ENCODE assay signal across 9 cellular contexts in genomic region chr20:3797226-3797545, GRCh38. TPM values are rescaled to one million over a fixed set of nuclear protein-coding genes. Genes with fewer than 3 reads are reported as not detected.
DNase-seq lines count a peak whose midpoint lies in the region; ATAC-seq and TF ChIP-seq lines count a peak whose summit lies in the region.
"Had no signal": no experiment of that assay in that cellular context is flagged by ENCODE, and none has a peak within 500 bp of the region (broad histone marks: within the 10 kb centered on the region; RNA-seq: fewer than 3 reads in every experiment).

No MANE protein-coding gene starts in this region.

- in situ Hi-C loops in ACHN (cut with HindIII; ENCODE audit: low pct_ligation_motif_present, low pct_unique_long_range_greater_than_20kb, low sequenced_read_pairs) = no loop called here

- peaks cover 41 to 60% (median 52%) of the 10 kb centered on the region in 3 donors for H3K4me1 Mint-ChIP-seq in CD8-positive, alpha-beta memory T cell
- H3K4me1 Mint-ChIP-seq in neural progenitor cell = peaks cover 50% of the 10 kb centered on the region

- no peaks in the 10 kb centered on the region; the same call in 1 of the 2 replicates for H4K20me1 ChIP-seq in OCI-LY7 (ENCODE audit: insufficient read depth, low read length)
- peaks cover 9% of the 10 kb centered on the region for H4K20me1 ChIP-seq in neural progenitor cell (ENCODE audit: low read depth)

- peak overlapping the region; percentile 94 to 100 (median 98) for H3K4me3 Mint-ChIP-seq in CD8-positive, alpha-beta memory T cell
- H3K4me3 Mint-ChIP-seq in neural progenitor cell = peak overlapping the region; percentile 92

- H3K27me3 ChIP-seq in CD8-positive, alpha-beta memory T cell (ENCODE audit: insufficient read depth, low read length, poor library complexity, severe bottlenecking) = no peaks in the 10 kb centered on the region
- no peaks in the 10 kb centered on the region for H3K27me3 ChIP-seq in effector memory CD4-positive, alpha-beta T cell (replicated peaks; ENCODE audit: control insufficient read depth, insufficient read depth, low read length, poor library complexity, severe bottlenecking)
- H3K27me3 ChIP-seq in neural progenitor cell = peaks cover 22% of the 10 kb centered on the region

- H3K9me2 ChIP-seq in OCI-LY7 (ENCODE audit: insufficient read depth, low read length) = no peaks in the 10 kb centered on the region

- POLR2A ChIA-PET in CD8-positive, alpha-beta memory T cell (lab: Charles Lee) = interaction anchor here (1.1 to 2.0 kb wide), 2 partner anchors 22 to 23 kb away, joined by 3 to 10 read pairs; partner anchors contain the start of gene AP5S1
- POLR2A ChIA-PET in OCI-LY7 (lab: Charles Lee) = no interaction called here

- peaks cover 12 to 62% (median 19%) of the 10 kb centered on the region in 3 donors for H3K36me3 Mint-ChIP-seq in CD8-positive, alpha-beta memory T cell
- peaks cover 10% of the 10 kb centered on the region for H3K36me3 Mint-ChIP-seq in neural progenitor cell

- H3K79me2 ChIP-seq in OCI-LY7 (ENCODE audit: insufficient read depth, low read depth, low read length) = peaks cover 31% of the 10 kb centered on the region
- H3K79me2 ChIP-seq in neural progenitor cell (ENCODE audit: low read depth) = no peaks in the 10 kb centered on the region

- H3K27ac ChIP-seq in CD8-positive, alpha-beta memory T cell (ENCODE audit: low read depth, low read length) = peak overlapping the region; percentile 60
- H3K27ac ChIP-seq in OCI-LY7 (ENCODE audit: low read depth, low read length, poor library complexity, severe bottlenecking) (peak overlapping the region; percentile 83), neural progenitor cell (no peak overlapping the region)
- H3K27ac ChIP-seq in effector memory CD4-positive, alpha-beta T cell (ENCODE audit: insufficient read depth, low read length, poor library complexity, severe bottlenecking) = peak overlapping the region; percentile 65

- H3K36me3 ChIP-seq in CD8-positive, alpha-beta memory T cell (ENCODE audit: insufficient read depth, low read length) = peaks cover 32% of the 10 kb centered on the region
- H3K36me3 ChIP-seq in OCI-LY7 (ENCODE audit: insufficient read depth, low read length) (peaks cover 41% of the 10 kb centered on the region), neural progenitor cell (no peaks in the 10 kb centered on the region)
- H3K36me3 ChIP-seq in effector memory CD4-positive, alpha-beta T cell (ENCODE audit: control insufficient read depth, insufficient read depth, low read length) = peaks cover 20% of the 10 kb centered on the region

- H2AFZ ChIP-seq in OCI-LY7 (ENCODE audit: low read length) (no peak overlapping the region; the same call in 1 of the 2 replicates), neural progenitor cell (replicated peaks) (no peak overlapping the region)

- no peaks in the 10 kb centered on the region for H3K9me3 Mint-ChIP-seq in CD8-positive, alpha-beta memory T cell
- no peaks in the 10 kb centered on the region for H3K9me3 Mint-ChIP-seq in neural progenitor cell

- no peak overlapping the region for H3K9ac ChIP-seq in neural progenitor cell

- H3K4me3 ChIP-seq in CD8-positive, alpha-beta memory T cell (ENCODE audit: low read length) = peak overlapping the region; percentile 88
- H3K4me3 ChIP-seq in OCI-LY7 (ENCODE audit: low read depth, low read length, poor library complexity, severe bottlenecking) (peak overlapping the region; percentile 91), neural progenitor cell (peak overlapping the region; percentile 68)
- H3K4me3 ChIP-seq in effector memory CD4-positive, alpha-beta T cell (ENCODE audit: insufficient read depth, low read depth, low read length, poor library complexity, severe bottlenecking) = peak overlapping the region; percentile 83

- TF ChIP-seq CTCF in OCI-LY7 (conservative IDR thresholded peaks at IDR 0.05; ENCODE audit: low read length) (no peak), neural progenitor cell (IDR thresholded peaks at IDR 0.05) (no peak)

- intact Hi-C loops in OCI-LY7 (cut with micrococcal nuclease; ENCODE audit: unreplicated experiment) = loop anchor here (2.0 kb wide), 1 partner anchor 50 kb away; the partner anchor contains the start of gene MAVS

- H3K4me2 ChIP-seq in OCI-LY7 (ENCODE audit: low read length) (peak overlapping the region; percentile 100), neural progenitor cell (peak overlapping the region; percentile 90)

- peaks cover 0 to 3% of the 10 kb centered on the region in 2 donors for H3K27me3 Mint-ChIP-seq in CD8-positive, alpha-beta memory T cell
- peaks cover 17% of the 10 kb centered on the region for H3K27me3 Mint-ChIP-seq in neural progenitor cell (ENCODE audit: insufficient read depth, low read depth)

- H3K4me1 ChIP-seq in CD8-positive, alpha-beta memory T cell (ENCODE audit: insufficient read depth, low read length) = peaks cover 52% of the 10 kb centered on the region
- H3K4me1 ChIP-seq in OCI-LY7 (ENCODE audit: insufficient read depth, low read length, poor library complexity, severe bottlenecking) (peaks cover 47% of the 10 kb centered on the region), neural progenitor cell (peaks cover 28% of the 10 kb centered on the region)
- H3K4me1 ChIP-seq in effector memory CD4-positive, alpha-beta T cell (ENCODE audit: control insufficient read depth, insufficient read depth, low read length, poor library complexity, severe bottlenecking) = peaks cover 54% of the 10 kb centered on the region

- peaks cover 30% of the 10 kb centered on the region for H3F3A ChIP-seq in neural progenitor cell (ENCODE audit: low read depth)

- ATAC-seq in esophagus mucosa = no peak

- BruUV-seq in OCI-LY7 (replicated peaks; lab: Mats Ljungman, UMichigan) = no TSS peak

- CTCF ChIA-PET in CD8-positive, alpha-beta memory T cell (lab: Charles Lee) = interaction anchor here (3.5 kb wide), 1 partner anchor 23 kb away, joined by 44 read pairs; the partner anchor contains the start of gene AP5S1
- CTCF ChIA-PET in OCI-LY7 (lab: Charles Lee; ENCODE audit: unreplicated experiment) = no interaction called here

- no peaks in the 10 kb centered on the region for H3K9me3 ChIP-seq in CD8-positive, alpha-beta memory T cell (ENCODE audit: low read length)
- no peaks in the 10 kb centered on the region for H3K9me3 ChIP-seq in OCI-LY7 (ENCODE audit: low read length)
- H3K9me3 ChIP-seq in effector memory CD4-positive, alpha-beta T cell (ENCODE audit: control insufficient read depth, low read length) = no peaks in the 10 kb centered on the region
- H3K9me3 ChIP-seq in neural progenitor cell (ENCODE audit: low read depth) = no peaks in the 10 kb centered on the region

- peak overlapping the region; percentile 87 to 99 (median 93) for H3K27ac Mint-ChIP-seq in CD8-positive, alpha-beta memory T cell
- peak overlapping the region; percentile 80 for H3K27ac Mint-ChIP-seq in neural progenitor cell

- DNase-seq in CD8-positive, alpha-beta memory T cell = peak in 1 of 5 donors; percentile 26
- DNase-seq in OCI-LY7 (ENCODE audit: low spot score) (no peak), neural progenitor cell (ENCODE audit: low spot score) (no peak), ACHN (no peak), glomerular visceral epithelial cell (ENCODE audit: extremely low spot score) (no peak), kidney tubule cell (ENCODE audit: low spot score) (no peak)
- no peak for DNase-seq in effector memory CD4-positive, alpha-beta T cell
- DNase-seq: NCI-H524 had no signal

RNA-seq across cellular contexts. Expression of gene CDC25B, which starts 1.1 kb away (rescaled TPM):
- total RNA-seq in CD8-positive, alpha-beta memory T cell = 10 to 100 TPM; 78.0 to 81.6 TPM
- polyA plus RNA-seq in CD8-positive, alpha-beta memory T cell = 61.6 TPM
- total RNA-seq in OCI-LY7 (2014; rRNA removed; shearing (Covaris generic)) = 86.1 and 89.2 TPM in 2 replicates
- total RNA-seq in OCI-LY7 (2022) = 119 and 147 TPM in 2 replicates
- total RNA-seq in neural progenitor cell (ENCODE audit: low replicate concordance) = 9.3 and 22.9 TPM in 2 replicates
- 42.5 TPM for total RNA-seq in esophagus mucosa

RNA-seq across cellular contexts. Expression of gene CENPB, which starts 10.6 kb away (rescaled TPM):
- total RNA-seq in CD8-positive, alpha-beta memory T cell = 10 to 100 TPM; 66.4 to 69.9 TPM
- 1.7 TPM for polyA plus RNA-seq in CD8-positive, alpha-beta memory T cell
- total RNA-seq in OCI-LY7 (2014; rRNA removed; shearing (Covaris generic)) = 32.5 and 39.1 TPM in 2 replicates
- total RNA-seq in OCI-LY7 (2022) (31.2 and 34.8 TPM in 2 replicates), neural progenitor cell (ENCODE audit: low replicate concordance) (5.0 and 28.9 TPM in 2 replicates), esophagus mucosa (50.8 TPM)

RNA-seq across cellular contexts. Expression of gene SPEF1, which starts 15.9 kb away (rescaled TPM):
- under 1 TPM; 0.13 to 0.24 TPM for total RNA-seq in CD8-positive, alpha-beta memory T cell
- polyA plus RNA-seq in CD8-positive, alpha-beta memory T cell = not detected
- 0.09 and 0.10 TPM in 2 replicates for total RNA-seq in OCI-LY7 (2014; rRNA removed; shearing (Covaris generic))
- total RNA-seq in OCI-LY7 (2022) = 0.27 TPM in 1 of 2 replicates, not detected in the other
- 0.34 and 1.2 TPM in 2 replicates for total RNA-seq in neural progenitor cell (ENCODE audit: low replicate concordance)
- total RNA-seq in esophagus mucosa = not detected

RNA-seq across cellular contexts. Expression of gene AP5S1, which starts 23.2 kb away (rescaled TPM):
- 10 to 100 TPM; 14.0 to 15.7 TPM for total RNA-seq in CD8-positive, alpha-beta memory T cell
- 18.4 TPM for polyA plus RNA-seq in CD8-positive, alpha-beta memory T cell
- total RNA-seq in OCI-LY7 (2014; rRNA removed; shearing (Covaris generic)) = 6.2 and 9.8 TPM in 2 replicates
- 9.9 and 12.1 TPM in 2 replicates for total RNA-seq in OCI-LY7 (2022)
- 1.2 and 3.4 TPM in 2 replicates for total RNA-seq in neural progenitor cell (ENCODE audit: low replicate concordance)
- total RNA-seq in esophagus mucosa = 10.7 TPM

RNA-seq across cellular contexts. Expression of gene ADISSP, which starts 29.6 kb away (rescaled TPM):
- total RNA-seq in CD8-positive, alpha-beta memory T cell = 10 to 100 TPM; 72.7 to 74.9 TPM
- polyA plus RNA-seq in CD8-positive, alpha-beta memory T cell = 27.0 TPM
- total RNA-seq in OCI-LY7 (2014; rRNA removed; shearing (Covaris generic)) = 62.1 and 66.7 TPM in 2 replicates
- total RNA-seq in OCI-LY7 (2022) = 58.7 and 64.4 TPM in 2 replicates
- 17.6 and 42.8 TPM in 2 replicates for total RNA-seq in neural progenitor cell (ENCODE audit: low replicate concordance)
- 29.1 TPM for total RNA-seq in esophagus mucosa
